Comparison of ENCODE assay signal across 28 cellular contexts in the genomic region with DNA sequence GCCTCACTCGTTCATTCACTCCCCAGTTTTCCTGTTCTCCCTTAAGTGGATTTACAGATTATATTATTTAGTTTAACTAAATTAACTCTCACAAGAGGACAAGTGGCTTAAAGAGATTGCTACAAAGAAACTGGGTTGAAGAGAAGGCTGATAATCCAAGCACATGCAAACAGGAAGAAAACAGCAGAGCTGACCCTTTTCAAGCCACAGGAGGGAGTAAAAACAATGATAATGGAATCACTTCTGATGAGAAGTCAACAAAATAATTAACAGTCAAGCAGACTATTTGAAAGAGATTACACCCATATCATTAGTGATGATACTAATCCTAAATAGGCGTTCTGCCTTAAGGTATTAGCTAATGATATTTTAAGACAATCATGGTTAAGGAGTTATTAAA. TPM values are rescaled to one million over a fixed set of nuclear protein-coding genes. Genes with fewer than 3 reads are reported as not detected.
A peak's percentile ranks its signal among the peaks of the same experiment; 100 is the strongest.
DNase-seq lines count a peak whose midpoint lies in the region; FAIRE-seq and TF ChIP-seq lines count a peak whose summit lies in the region.
"Had no signal": no experiment of that assay in that cellular context is flagged by ENCODE, and none has a peak within 500 bp of the region (broad histone marks: within the 10 kb centered on the region; RNA-seq: fewer than 3 reads in every experiment).

No MANE protein-coding gene starts in this region.

- peaks cover 34% of the 10 kb centered on the region for H3K36me3 Mint-ChIP-seq in neural progenitor cell
- H3K36me3 Mint-ChIP-seq: CD4-positive, alpha-beta memory T cell; IgD-negative memory B cell had no signal

- DNase-seq in breast epithelium (ENCODE audit: low spot score in 2 of 2) = no peak
- no peak for DNase-seq in mammary epithelial cell
- no peak for DNase-seq in esophagus muscularis mucosa (ENCODE audit: extremely low spot score)
- DNase-seq in neural progenitor cell (ENCODE audit: low spot score) = no peak
- DNase-seq in erythroblast (lab: John Stamatoyannopoulos, UW) = no peak
- no peak for DNase-seq in GM12892 (ENCODE audit: insufficient read length)
- no peak for DNase-seq in HCEC 1CT
- no peak for DNase-seq in H4 (ENCODE audit: low spot score)
- DNase-seq: activated CD4-positive, CD25-positive, alpha-beta regulatory T cell; activated naive CD4-positive, alpha-beta T cell treated with anti-CD3 and anti-CD28 coated beads for 36 hours; CD4-positive, alpha-beta memory T cell; effector CD4-positive, alpha-beta T cell; EL; foreskin fibroblast; left cardiac atrium; NCI-H1048; NCI-H1694 treated with DMSO at 0.1 percent for 48 hours; NCI-H526; retina; SHP77 treated with DMSO at 0.1 percent for 48 hours; small intestine; stimulated activated CD4-positive, alpha-beta T cell treated with anti-CD3 and anti-CD28 coated beads, Interleukin-2, amount 100 ng/mL, for 24 hours; upper lobe of left lung had no signal

- TF ChIP-seq CTCF in breast epithelium (IDR thresholded peaks at IDR 0.05) (no peak), mammary epithelial cell (conservative IDR thresholded peaks at IDR 0.05 in 1 of 2, IDR thresholded peaks at IDR 0.05 in 1 of 2; ENCODE audit: extremely low read depth in 1 of 2, insufficient read depth in 1 of 2, low read depth in 1 of 2, low read length in 2 of 2) (no peak), esophagus muscularis mucosa (IDR thresholded peaks at IDR 0.05) (no peak), neural progenitor cell (IDR thresholded peaks at IDR 0.05) (no peak)

- H3K4me2 ChIP-seq in mammary epithelial cell (ENCODE audit: insufficient read depth, low read depth, low read length) (no peak overlapping the region), neural progenitor cell (peak overlapping the region; percentile 58)

- CTCF ChIA-PET in mammary epithelial cell (lab: Charles Lee; ENCODE audit: low non-redundant PET) = no interaction called here

- no peaks in the 10 kb centered on the region for H3K27me3 ChIP-seq in breast epithelium
- no peaks in the 10 kb centered on the region for H3K27me3 ChIP-seq in mammary epithelial cell (ENCODE audit: insufficient read depth, low read length)
- H3K27me3 ChIP-seq in esophagus muscularis mucosa = no peaks in the 10 kb centered on the region
- H3K27me3 ChIP-seq in neural progenitor cell = no peaks in the 10 kb centered on the region
- H3K27me3 ChIP-seq: upper lobe of left lung had no signal

- H3K4me3 ChIP-seq in breast epithelium = no peak overlapping the region
- H3K4me3 ChIP-seq in mammary epithelial cell (replicated peaks in 1 of 3; ENCODE audit: insufficient read depth in 1 of 3, low read depth in 2 of 3, low read length in 3 of 3) = no peak overlapping the region
- H3K4me3 ChIP-seq in esophagus muscularis mucosa = no peak overlapping the region
- no peak overlapping the region for H3K4me3 ChIP-seq in neural progenitor cell
- H3K4me3 ChIP-seq: GM12878, upper lobe of left lung had no signal

- H3K9me3 Mint-ChIP-seq in neural progenitor cell = no peaks in the 10 kb centered on the region
- H3K9me3 Mint-ChIP-seq: activated naive CD4-positive, alpha-beta T cell treated with anti-CD3 and anti-CD28 coated beads for 36 hours; CD4-positive, alpha-beta memory T cell; IgD-negative memory B cell had no signal

- WGBS in mammary epithelial cell (ENCODE audit: low coverage, missing lambda C conversion rate) = 73% methylated on average over 2 of the region's 2 CpGs
- 73% methylated on average over 2 of the region's 2 CpGs for WGBS in esophagus muscularis mucosa

- no TSS peak for BruUV-seq in mammary epithelial cell (replicated peaks; lab: Mats Ljungman, UMichigan)

- TF ChIP-seq POLR2A in breast epithelium (IDR thresholded peaks at IDR 0.05) (no peak), esophagus muscularis mucosa (IDR thresholded peaks at IDR 0.05; ENCODE audit: low read depth) (no peak), erythroblast (IDR thresholded peaks at IDR 0.05; ENCODE audit: low read length) (no peak), GM12892 (IDR thresholded peaks at IDR 0.05; ENCODE audit: low read depth, low read length) (no peak)

- H3K4me3 Mint-ChIP-seq in neural progenitor cell = peak overlapping the region; percentile 41
- H3K4me3 Mint-ChIP-seq: CD4-positive, alpha-beta memory T cell; IgD-negative memory B cell had no signal

- H3K9me3 ChIP-seq in breast epithelium (no peaks in the 10 kb centered on the region), mammary epithelial cell (replicated peaks; ENCODE audit: insufficient read depth, low read length) (no peaks in the 10 kb centered on the region), esophagus muscularis mucosa (no peaks in the 10 kb centered on the region), neural progenitor cell (ENCODE audit: low read depth) (no peaks in the 10 kb centered on the region)
- H3K9me3 ChIP-seq: upper lobe of left lung had no signal

- H2AFZ ChIP-seq in mammary epithelial cell (ENCODE audit: low read depth, low read length) = no peak overlapping the region
- H2AFZ ChIP-seq in neural progenitor cell (replicated peaks) = no peak overlapping the region

- peak overlapping the region; percentile 91 to 92 for H3K27ac ChIP-seq in breast epithelium
- no peak overlapping the region for H3K27ac ChIP-seq in mammary epithelial cell (ENCODE audit: insufficient read depth, low read depth, low read length)
- H3K27ac ChIP-seq in esophagus muscularis mucosa (replicated peaks in 1 of 4) = peak overlapping the region; percentile 69 to 87 (median 80)
- peak overlapping the region; percentile 43 for H3K27ac ChIP-seq in neural progenitor cell
- H3K27ac ChIP-seq: 22Rv1, epithelial cell of prostate, upper lobe of left lung had no signal

- dilution Hi-C loops in mammary epithelial cell (cut with HindIII; ENCODE audit: low sequenced_read_pairs) = no loop called here

- H3K9ac ChIP-seq in mammary epithelial cell (ENCODE audit: insufficient read depth, low read length) = no peak overlapping the region
- no peak overlapping the region for H3K9ac ChIP-seq in neural progenitor cell

- H3K36me3 ChIP-seq in breast epithelium (no peaks in the 10 kb centered on the region), mammary epithelial cell (ENCODE audit: insufficient read depth, low read length) (no peaks in the 10 kb centered on the region), esophagus muscularis mucosa (no peaks in the 10 kb centered on the region), neural progenitor cell (no peaks in the 10 kb centered on the region)
- H3K36me3 ChIP-seq: upper lobe of left lung had no signal

- H3K79me2 ChIP-seq in mammary epithelial cell (ENCODE audit: insufficient read depth, low read length) (no peaks in the 10 kb centered on the region), neural progenitor cell (ENCODE audit: low read depth) (peaks cover 53% of the 10 kb centered on the region)

- H4K20me1 ChIP-seq in mammary epithelial cell (ENCODE audit: insufficient read depth, low read length) (no peaks in the 10 kb centered on the region), neural progenitor cell (ENCODE audit: low read depth) (peaks cover 93% of the 10 kb centered on the region)

- intact Hi-C loops in breast epithelium (cut with DNase I; ENCODE audit: low total_unique reads) = no loop called here
- intact Hi-C loops in mammary epithelial cell (cut with micrococcal nuclease) = no loop called here
- intact Hi-C loops in esophagus muscularis mucosa (cut with DNase I) = no loop called here

- peaks cover 0 to 16% of the 10 kb centered on the region in 2 donors for H3K4me1 ChIP-seq in breast epithelium
- peaks cover 6% of the 10 kb centered on the region for H3K4me1 ChIP-seq in mammary epithelial cell (ENCODE audit: insufficient read depth, low read length)
- peaks cover 11 to 98% (median 92%) of the 10 kb centered on the region in 4 donors for H3K4me1 ChIP-seq in esophagus muscularis mucosa
- H3K4me1 ChIP-seq in neural progenitor cell = peaks cover 71% of the 10 kb centered on the region
- H3K4me1 ChIP-seq: upper lobe of left lung had no signal

- TF ChIP-seq EP300 in esophagus muscularis mucosa (IDR thresholded peaks at IDR 0.05) = no peak

- H3K4me1 Mint-ChIP-seq in neural progenitor cell = peaks cover 93% of the 10 kb centered on the region

- H3F3A ChIP-seq in neural progenitor cell (ENCODE audit: low read depth) = peaks cover 76% of the 10 kb centered on the region

- peaks cover 11% of the 10 kb centered on the region for H3K27me3 Mint-ChIP-seq in neural progenitor cell (ENCODE audit: insufficient read depth, low read depth)

- H3K27ac Mint-ChIP-seq in neural progenitor cell = peak overlapping the region; percentile 100
- H3K27ac Mint-ChIP-seq: CD4-positive, alpha-beta memory T cell; IgD-negative memory B cell had no signal

- in situ Hi-C loops in mammary epithelial cell (cut with MboI; ENCODE audit: low sequenced_read_pairs in 2 of 2) = no loop called here

- FAIRE-seq in GM12892 (lab: Jason Lieb, UNC) = no peak
- FAIRE-seq: bronchial epithelial cell, GM12878, small intestine had no signal

RNA-seq across cellular contexts. Expression of a gene that starts 31.7 kb away (rescaled TPM):
- 10 to 100 TPM; 48.8 to 56.6 (median 55.1) TPM for total RNA-seq in breast epithelium
- 10 to 100 TPM; 18.5 to 49.7 TPM for total RNA-seq in mammary epithelial cell
- polyA plus RNA-seq in mammary epithelial cell = 16.5 TPM
- polyA minus RNA-seq in mammary epithelial cell = 26.3 TPM
- 100 to 1,000 TPM in 1 of 4 donors, 10 to 100 TPM in 3; 87.2 to 119 (median 90.8) TPM for total RNA-seq in esophagus muscularis mucosa
- 35.2 and 57.3 TPM in 2 replicates for total RNA-seq in neural progenitor cell (ENCODE audit: low replicate concordance)
- polyA plus RNA-seq in GM12892 (2012; ENCODE audit: missing spikeins) = 0.19 TPM
- total RNA-seq in H4 (2014; rRNA removed; shearing (Covaris generic)) = 3.7 and 8.0 TPM in 2 replicates
- total RNA-seq: CD4-positive, alpha-beta memory T cell; GM12878 had no signal
- polyA plus RNA-seq: CD4-positive, alpha-beta memory T cell had no signal
